Comparison of ENCODE assay signal across 23 cellular contexts in genomic region chr20:48970681-48971370, GRCh38.
"Had no signal": no experiment of that assay in that cellular context is flagged by ENCODE, and none has a peak within 500 bp of the region (broad histone marks: within the 10 kb centered on the region; RNA-seq: fewer than 3 reads in every experiment).

No MANE protein-coding gene starts in this region.

- H3K27ac ChIP-seq: coronary artery, esophagus squamous epithelium, foreskin keratinocyte, hepatocyte, left lung, neural progenitor cell, thoracic aorta, upper lobe of left lung had no signal

- H3K79me2 ChIP-seq: hepatocyte had no signal

- H3K4me1 ChIP-seq: foreskin keratinocyte, left lung, neural progenitor cell had no signal

- DNase-seq: activated CD4-positive, alpha-beta T cell treated with anti-CD3 and anti-CD28 coated beads for 1 hour; activated CD4-positive, alpha-beta T cell treated with anti-CD3 and anti-CD28 coated beads, Interleukin-2, amount 50 U/mL, for 1 hour; activated CD8-positive, alpha-beta T cell treated with anti-CD3 and anti-CD28 coated beads, Interleukin-2, amount 10 ng/mL, durations not matched to agents 7 days and 5 days; activated gamma-delta T cell; activated naive CD4-positive, alpha-beta T cell treated with anti-CD3 and anti-CD28 coated beads, Interleukin-2, amount 50 U/mL, for 16 hours; activated naive CD8-positive, alpha-beta T cell treated with anti-CD3 and anti-CD28 coated beads, Interleukin-2, amount 50 U/mL, for 24 hours; cerebellar nuclear complex; endodermal cell; esophagus squamous epithelium; foreskin keratinocyte; glutamatergic neuron; immature natural killer cell; left lung; naive thymus-derived CD8-positive, alpha-beta T cell; retina; stimulated activated CD4-positive, alpha-beta T cell treated with anti-CD3 and anti-CD28 coated beads, Interleukin-4, amount 100 ng/mL, for 24 hours; stimulated activated naive CD4-positive, alpha-beta T cell treated with Interleukin-2 at 50 U/mL for 16 hours; upper lobe of left lung had no signal

- H3K4me2 ChIP-seq: hepatocyte, neural progenitor cell had no signal

- H3K36me3 ChIP-seq: neural progenitor cell had no signal

- H3K27me3 ChIP-seq: esophagus squamous epithelium, foreskin keratinocyte, hepatocyte, left lung, neural progenitor cell, upper lobe of left lung had no signal

- H3K4me3 ChIP-seq: coronary artery, esophagus squamous epithelium, hepatocyte, left lung, lung, neural progenitor cell, thoracic aorta, upper lobe of left lung had no signal

- H3K9ac ChIP-seq: neural progenitor cell had no signal

- ATAC-seq: activated CD8-positive, alpha-beta T cell treated with anti-CD3 and anti-CD28 coated beads, Interleukin-2, amount 10 ng/mL, durations not matched to agents 7 days and 5 days; activated naive CD8-positive, alpha-beta T cell treated with anti-CD3 and anti-CD28 coated beads, Interleukin-2, amount 50 U/mL, for 24 hours; foreskin keratinocyte; left lung; naive thymus-derived CD8-positive, alpha-beta T cell had no signal
